18 cellular contexts compared by ENCODE assay signal in the genomic region with DNA sequence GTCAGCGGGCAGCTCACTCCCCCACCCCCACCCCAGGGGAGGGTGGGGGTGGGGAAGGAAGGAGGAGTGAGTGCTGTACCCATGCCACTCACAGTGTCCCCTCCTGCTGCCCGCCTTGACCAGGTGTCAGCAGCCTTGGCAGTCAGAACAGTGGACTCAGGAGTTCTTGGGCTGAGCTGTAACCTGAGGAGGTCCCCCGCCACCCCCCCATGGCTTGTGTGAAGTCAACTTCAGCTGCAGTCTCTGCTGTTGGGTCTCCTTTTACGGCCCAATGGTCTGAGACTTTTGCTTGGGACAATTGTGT. TPM values are rescaled to one million over a fixed set of nuclear protein-coding genes. Genes with fewer than 3 reads are reported as not detected.
A peak's percentile ranks its signal among the peaks of the same experiment; 100 is the strongest.
DNase-seq lines count a peak whose midpoint lies in the region; ATAC-seq and TF ChIP-seq lines count a peak whose summit lies in the region.
"Had no signal": no experiment of that assay in that cellular context is flagged by ENCODE, and none has a peak within 500 bp of the region (broad histone marks: within the 10 kb centered on the region; RNA-seq: fewer than 3 reads in every experiment).

No MANE protein-coding gene starts in this region.

- TF ChIP-seq CTCF in left ventricle myocardium inferior (IDR thresholded peaks at IDR 0.05; ENCODE audit: borderline replicate concordance): no peak
- no peak for TF ChIP-seq CTCF in RWPE1 (conservative IDR thresholded peaks at IDR 0.05; ENCODE audit: low read depth)

- POLR2A ChIA-PET in RWPE1 (lab: Yijun Ruan, JAX; ENCODE audit: low non-redundant PET): no interaction called here

- H3K9me3 ChIP-seq in left ventricle myocardium inferior (replicated peaks) (no peaks in the 10 kb centered on the region), right cardiac atrium (ENCODE audit: control insufficient read depth, low read length) (no peaks in the 10 kb centered on the region), thymus (ENCODE audit: control insufficient read depth) (no peaks in the 10 kb centered on the region)
- H3K9me3 ChIP-seq: sigmoid colon had no signal

- H3K4me1 ChIP-seq in left ventricle myocardium inferior (peaks cover 100% of the 10 kb centered on the region), right cardiac atrium (ENCODE audit: control insufficient read depth, insufficient read depth, low read length) (peaks cover 18% of the 10 kb centered on the region), thymus (ENCODE audit: control insufficient read depth, insufficient read depth, low read length) (peaks cover 65% of the 10 kb centered on the region)
- H3K4me1 ChIP-seq: sigmoid colon had no signal

- DNase-seq in left ventricle myocardium inferior (no peak), left cardiac atrium (no peak), RWPE1 (ENCODE audit: low spot score) (no peak), right cardiac atrium (no peak), hepatic stellate cell (ENCODE audit: low spot score) (no peak), NCI-H1105 (lab: John Stamatoyannopoulos, UW) (no peak)
- DNase-seq: activated CD4-positive, CD25-positive, alpha-beta regulatory T cell; activated naive CD4-positive, alpha-beta T cell treated with Interleukin-2 at 50 U/mL for 16 hours; aorta; foreskin melanocyte; H9; NCI-H2029 treated with DMSO at 0.1 percent for 48 hours; occipital lobe; sigmoid colon; stimulated activated CD4-positive, alpha-beta T cell treated with anti-CD3 and anti-CD28 coated beads, Interleukin-2, amount 100 ng/mL, for 24 hours had no signal

- H3K4me3 ChIP-seq in left ventricle myocardium inferior (peak overlapping the region; percentile 32), right cardiac atrium (ENCODE audit: low read length) (no peak overlapping the region), thymus (ENCODE audit: low read length) (no peak overlapping the region)
- H3K4me3 ChIP-seq: sigmoid colon had no signal

- H3K36me3 ChIP-seq in left ventricle myocardium inferior (peaks cover 3% of the 10 kb centered on the region), thymus (ENCODE audit: control insufficient read depth, insufficient read depth) (peaks cover 16% of the 10 kb centered on the region)

- intact Hi-C loops in left ventricle myocardium inferior (cut with micrococcal nuclease) (no loop called here), left cardiac atrium (cut with DNase I) (no loop called here), right cardiac atrium (cut with DNase I) (no loop called here)

- peak overlapping the region; percentile 98 for H3K27ac ChIP-seq in left ventricle myocardium inferior (replicated peaks)
- H3K27ac ChIP-seq in RWPE1: peak overlapping the region; percentile 81
- H3K27ac ChIP-seq in right cardiac atrium (ENCODE audit: low read length): peak overlapping the region; percentile 16
- peak overlapping the region; percentile 83 for H3K27ac ChIP-seq in thymus (ENCODE audit: low read depth)
- H3K27ac ChIP-seq: sigmoid colon had no signal

- WGBS in right cardiac atrium: 65% methylated on average over 4 of the region's 4 CpGs
- 69% methylated on average over 4 of the region's 4 CpGs for WGBS in thymus

- ATAC-seq in left cardiac atrium (no peak), right cardiac atrium (no peak), GM19324 (IDR thresholded peaks at IDR 0.05; ENCODE audit: low FRiP score, unreplicated experiment) (no peak)
- ATAC-seq: left lobe of liver had no signal

- CTCF ChIA-PET in RWPE1 (lab: Yijun Ruan, JAX): no interaction called here

- no peaks in the 10 kb centered on the region for H3K27me3 ChIP-seq in left ventricle myocardium inferior (ENCODE audit: low read depth)
- H3K27me3 ChIP-seq in right cardiac atrium (ENCODE audit: control insufficient read depth, insufficient read depth): no peaks in the 10 kb centered on the region
- H3K27me3 ChIP-seq in thymus (ENCODE audit: control insufficient read depth, insufficient read depth): no peaks in the 10 kb centered on the region
- H3K27me3 ChIP-seq: sigmoid colon had no signal

RNA-seq across cellular contexts. Expression of gene MAPKAPK3, which starts 8.9 kb away (rescaled TPM):
- total RNA-seq in left ventricle myocardium inferior: 359 TPM
- total RNA-seq in left cardiac atrium: 100 to 1,000 TPM; 170 to 177 TPM
- total RNA-seq in right cardiac atrium: 100 to 1,000 TPM; 167 to 260 (median 225) TPM
- 181 TPM for polyA plus RNA-seq in right cardiac atrium
- polyA plus RNA-seq in thymus: 24.9 TPM

RNA-seq across cellular contexts. Expression of gene CISH, which starts 14.3 kb away (rescaled TPM):
- 16.6 TPM for total RNA-seq in left ventricle myocardium inferior
- total RNA-seq in left cardiac atrium: 10 to 100 TPM in 1 of 2 donors, 1 to 10 TPM in 1; 10.0 to 41.9 TPM
- total RNA-seq in right cardiac atrium: 10 to 100 TPM in 3 of 4 donors, 1 to 10 TPM in 1; 9.1 to 27.8 (median 11.2) TPM
- 8.0 TPM for polyA plus RNA-seq in right cardiac atrium
- polyA plus RNA-seq in thymus: 7.0 TPM

RNA-seq across cellular contexts. Expression of gene DOCK3, which starts 48.9 kb away (rescaled TPM):
- 3.9 TPM for total RNA-seq in left ventricle myocardium inferior
- total RNA-seq in left cardiac atrium: 1 to 10 TPM; 2.8 to 3.8 TPM
- 1 to 10 TPM; 4.1 to 5.2 (median 4.6) TPM for total RNA-seq in right cardiac atrium
- polyA plus RNA-seq in right cardiac atrium: 1.9 TPM
- polyA plus RNA-seq in thymus: 0.21 TPM
- total RNA-seq: left lobe of liver had no signal

RNA-seq across cellular contexts. Expression of gene HEMK1, which starts 56.5 kb away (rescaled TPM):
- total RNA-seq in left ventricle myocardium inferior (16.1 TPM), left cardiac atrium (10 to 100 TPM; 11.8 to 19.7 TPM), right cardiac atrium (10 to 100 TPM; 14.0 to 18.3 (median 15.8) TPM)
- polyA plus RNA-seq in right cardiac atrium (16.6 TPM), thymus (43.4 TPM)

RNA-seq across cellular contexts. Expression of gene C3orf18, which starts 58.3 kb away (rescaled TPM):
- total RNA-seq in left ventricle myocardium inferior (57.2 TPM), left cardiac atrium (10 to 100 TPM; 29.7 to 32.3 TPM), right cardiac atrium (10 to 100 TPM; 27.2 to 44.2 (median 40.6) TPM)
- polyA plus RNA-seq in right cardiac atrium (29.5 TPM), thymus (4.3 TPM)

Comparison
In these comparisons a context has a peak if more than half of its experiments do, and no peak if none do; other contexts are left out.
1. H3K27ac ChIP-seq: peak in every context shown above with its lines; median percentile 98 in left ventricle myocardium inferior; 83 in thymus; 81 in RWPE1; 16 in right cardiac atrium.